Comparison of ENCODE assay signal across 15 cellular contexts in genomic region chr2:120625865-120626560, GRCh38.
DNase-seq lines count a peak whose midpoint lies in the region; ATAC-seq and TF ChIP-seq lines count a peak whose summit lies in the region.
"Had no signal": no experiment of that assay in that cellular context is flagged by ENCODE, and none has a peak within 500 bp of the region (broad histone marks: within the 10 kb centered on the region; RNA-seq: fewer than 3 reads in every experiment).

No MANE protein-coding gene starts in this region.

- H3K27ac ChIP-seq in body of pancreas (peak overlapping the region; percentile 13 to 70 (median 54)), lower lobe of right lung (peak overlapping the region; percentile 63)

- no peak for TF ChIP-seq POLR2A in body of pancreas (IDR thresholded peaks at IDR 0.05)

- ATAC-seq in body of pancreas (peak; percentile 96), lower lobe of right lung (peak; percentile 91), GM19455 (IDR thresholded peaks at IDR 0.05; ENCODE audit: unreplicated experiment) (no peak)
- ATAC-seq: activated CD8-positive, alpha-beta T cell treated with anti-CD3 and anti-CD28 coated beads, Interleukin-2, amount 10 ng/mL, durations not matched to agents 7 days and 5 days; Panc1; stimulated activated naive B cell treated with anti-CD40 and anti-IgM and Interleukin-4, amounts not matched to agents 10 μg/mL and 1 μg/mL and 100 μg/mL, for 72 hours had no signal

- DNase-seq in A172 (ENCODE audit: low spot score) (peak; percentile 34), NCI-H2029 (lab: John Stamatoyannopoulos, UW) (peak; percentile 86), body of pancreas (peak; percentile 77 to 92 (median 87)), lower lobe of right lung (peak; percentile 87), NAMALWA (ENCODE audit: low spot score) (no peak), middle frontal gyrus (ENCODE audit: extremely low spot score, low spot score) (no peak)
- no peak for DNase-seq in activated CD4-positive, CD25-positive, alpha-beta regulatory T cell treated with anti-CD3 and anti-CD28 coated beads, Interleukin-2, amount 50 U/mL, for 72 hours
- DNase-seq: activated CD8-positive, alpha-beta T cell treated with anti-CD3 and anti-CD28 coated beads, Interleukin-2, amount 10 ng/mL, durations not matched to agents 7 days and 5 days; activated naive CD4-positive, alpha-beta T cell; H7; hippocampal formation; NCI-H187; stimulated activated naive B cell treated with anti-CD40 and anti-IgM and Interleukin-4, amounts not matched to agents 10 μg/mL and 1 μg/mL and 100 μg/mL, for 72 hours had no signal

- H3K4me1 ChIP-seq in body of pancreas (peaks cover 18% of the 10 kb centered on the region), lower lobe of right lung (peaks cover 7% of the 10 kb centered on the region)

- intact Hi-C loops in body of pancreas (cut with DNase I) (no loop called here), lower lobe of right lung (cut with DNase I) (no loop called here)

- H3K36me3 ChIP-seq in body of pancreas (replicated peaks in 1 of 2; ENCODE audit: insufficient read depth in 1 of 2, low read depth in 2 of 2) (no peaks in the 10 kb centered on the region), lower lobe of right lung (no peaks in the 10 kb centered on the region)

- no peak overlapping the region for H3K4me3 ChIP-seq in body of pancreas
- H3K4me3 ChIP-seq in lower lobe of right lung: no peak overlapping the region

- no peak for TF ChIP-seq CTCF in body of pancreas (IDR thresholded peaks at IDR 0.05)
- TF ChIP-seq CTCF in lower lobe of right lung (IDR thresholded peaks at IDR 0.05): no peak

- WGBS in body of pancreas, 2 donors: 51 to 58% methylated on average over 7 to 9 of the region's 9 CpGs

- H3K27me3 ChIP-seq in body of pancreas: no peaks in the 10 kb centered on the region
- no peaks in the 10 kb centered on the region for H3K27me3 ChIP-seq in lower lobe of right lung (ENCODE audit: low read depth)

- H3K9me3 ChIP-seq in body of pancreas (no peaks in the 10 kb centered on the region), lower lobe of right lung (no peaks in the 10 kb centered on the region)

Comparison
In these comparisons a context has a peak if more than half of its experiments do, and no peak if none do; other contexts are left out.
1. DNase-seq: peak in A172 (single experiment), NCI-H2029 (single experiment), body of pancreas (4 of 4) and lower lobe of right lung (single experiment); none in NAMALWA (single experiment), middle frontal gyrus (single experiment) and activated CD4-positive, CD25-positive, alpha-beta regulatory T cell treated with anti-CD3 and anti-CD28 coated beads, Interleukin-2, amount 50 U/mL, for 72 hours (single experiment).